8 cellular contexts compared by ENCODE assay signal in genomic region chr1:183593356-183593755, GRCh38.
DNase-seq lines count a peak whose midpoint lies in the region; ATAC-seq lines count a peak whose summit lies in the region.

No MANE protein-coding gene starts in this region.

- peak; percentile 43 for ATAC-seq in HG02884 (IDR thresholded peaks at IDR 0.05; ENCODE audit: unreplicated experiment)

- DNase-seq in GM19240 (ENCODE audit: insufficient read length, low spot score) (peak; percentile 14), OCI-M1 (lab: John Stamatoyannopoulos, UW) (peak; percentile 36), pons (ENCODE audit: low spot score) (peak; percentile 74), NCI-H1417 (lab: John Stamatoyannopoulos, UW) (no peak), DMS53 (lab: John Stamatoyannopoulos, UW) (no peak), HuH-7 (ENCODE audit: low spot score) (no peak)
- DNase-seq in activated effector memory CD4-positive, alpha-beta T cell treated with anti-CD3 and anti-CD28 coated beads, Interleukin-2, amount 50 U/mL, for 16 hours, result no peak

Comparison
In these comparisons a context has a peak if more than half of its experiments do, and no peak if none do; other contexts are left out.
1. DNase-seq: peak in GM19240 (single experiment), OCI-M1 (single experiment) and pons (single experiment); none in activated effector memory CD4-positive, alpha-beta T cell treated with anti-CD3 and anti-CD28 coated beads, Interleukin-2, amount 50 U/mL, for 16 hours (single experiment), NCI-H1417 (0 of 3), DMS53 (single experiment) and HuH-7 (single experiment).